ENCODE assay signal across 25 cellular contexts in genomic region chr15:78623786-78624497, GRCh38. TPM values are rescaled to one million over a fixed set of nuclear protein-coding genes. Genes with fewer than 3 reads are reported as not detected.
"Had no signal": no experiment of that assay in that cellular context is flagged by ENCODE, and none has a peak within 500 bp of the region (broad histone marks: within the 10 kb centered on the region; RNA-seq: fewer than 3 reads in every experiment).

No MANE protein-coding gene starts in this region.

- H3K9me3 ChIP-seq: mucosa of descending colon, right atrium auricular region, sigmoid colon, testis, transverse colon had no signal

- H3K36me3 Mint-ChIP-seq: naive thymus-derived CD8-positive, alpha-beta T cell; stimulated activated naive B cell treated with anti-CD40 and anti-IgM and Interleukin-4, amounts not matched to agents 10 μg/mL and 1 μg/mL and 100 μg/mL, for 72 hours had no signal

- H3K27ac Mint-ChIP-seq: endodermal cell; naive thymus-derived CD8-positive, alpha-beta T cell; stimulated activated naive B cell treated with anti-CD40 and anti-IgM and Interleukin-4, amounts not matched to agents 10 μg/mL and 1 μg/mL and 100 μg/mL, for 72 hours had no signal

- H3K4me1 Mint-ChIP-seq: endodermal cell, neural crest cell had no signal

- H3K4me3 Mint-ChIP-seq: endodermal cell; naive thymus-derived CD8-positive, alpha-beta T cell; stimulated activated naive B cell treated with anti-CD40 and anti-IgM and Interleukin-4, amounts not matched to agents 10 μg/mL and 1 μg/mL and 100 μg/mL, for 72 hours; stimulated activated naive CD8-positive, alpha-beta T cell treated with anti-CD3 and anti-CD28 coated beads, Interleukin-15, amount 100 ng/mL, for 72 hours had no signal

- H3K36me3 ChIP-seq: right atrium auricular region, sigmoid colon, transverse colon had no signal

- DNase-seq: effector CD4-positive, alpha-beta T cell; endodermal cell; hippocampal formation; kidney glomerular epithelial cell; mucosa of descending colon; naive thymus-derived CD8-positive, alpha-beta T cell; posterior cingulate gyrus; sigmoid colon; stimulated activated CD4-positive, alpha-beta T cell treated with anti-CD3 and anti-CD28 coated beads, Interleukin-2, amount 100 ng/mL, for 24 hours; stimulated activated CD4-positive, alpha-beta T cell treated with anti-CD3 and anti-CD28 coated beads, Interleukin-4, amount 100 ng/mL, for 4 hours; stimulated activated naive B cell treated with anti-CD40 and anti-IgM and Interleukin-4, amounts not matched to agents 10 μg/mL and 1 μg/mL and 100 μg/mL, for 72 hours; stimulated activated naive CD8-positive, alpha-beta T cell treated with anti-CD3 and anti-CD28 coated beads, Interleukin-15, amount 100 ng/mL, for 72 hours; testis; transverse colon had no signal

- H3K9me3 Mint-ChIP-seq: endodermal cell; naive thymus-derived CD8-positive, alpha-beta T cell; neural crest cell; stimulated activated naive B cell treated with anti-CD40 and anti-IgM and Interleukin-4, amounts not matched to agents 10 μg/mL and 1 μg/mL and 100 μg/mL, for 72 hours; stimulated activated naive CD8-positive, alpha-beta T cell treated with anti-CD3 and anti-CD28 coated beads, Interleukin-15, amount 100 ng/mL, for 72 hours had no signal

- FAIRE-seq: endothelial cell of umbilical vein, urothelium cell line had no signal

- H3K27me3 ChIP-seq: testis had no signal

- H3K27ac ChIP-seq: coronary artery, right atrium auricular region, sigmoid colon, skin epidermis, testis, transverse colon had no signal

- H3K4me3 ChIP-seq: coronary artery, mucosa of descending colon, right atrium auricular region, sigmoid colon, skin epidermis, testis, transverse colon had no signal

- ATAC-seq: mucosa of descending colon; naive thymus-derived CD8-positive, alpha-beta T cell; stimulated activated naive B cell treated with anti-CD40 and anti-IgM and Interleukin-4, amounts not matched to agents 10 μg/mL and 1 μg/mL and 100 μg/mL, for 72 hours; stimulated activated naive CD8-positive, alpha-beta T cell treated with anti-CD3 and anti-CD28 coated beads, Interleukin-15, amount 100 ng/mL, for 72 hours had no signal

RNA-seq across cellular contexts. Expression of gene CHRNA3, which starts 3.1 kb away (rescaled TPM):
- total RNA-seq: dermis microvascular lymphatic vessel endothelial cell; endothelial cell of umbilical vein; liver; lung microvascular endothelial cell; naive thymus-derived CD8-positive, alpha-beta T cell; subcutaneous adipose tissue had no signal

RNA-seq across cellular contexts. Expression of gene CHRNB4, which starts 17.1 kb away (rescaled TPM):
- total RNA-seq: dermis microvascular lymphatic vessel endothelial cell; endothelial cell of umbilical vein; liver; lung microvascular endothelial cell; naive thymus-derived CD8-positive, alpha-beta T cell; osteocyte; right atrium auricular region; subcutaneous adipose tissue had no signal
